In genomic region chr13:96680898-96681297, GRCh38 we compare ENCODE assay signal across 25 cellular contexts.
"Had no signal": no experiment of that assay in that cellular context is flagged by ENCODE, and none has a peak within 500 bp of the region (broad histone marks: within the 10 kb centered on the region; RNA-seq: fewer than 3 reads in every experiment).

No MANE protein-coding gene starts in this region.

- H3K4me1 ChIP-seq: colonic mucosa, esophagus muscularis mucosa, esophagus squamous epithelium, foreskin keratinocyte, gastrocnemius medialis, gastroesophageal sphincter had no signal

- H3K27ac Mint-ChIP-seq: dendritic cell treated with granulocyte-macrophage colony-stimulating factor and Interleukin-4, amounts not matched to agents 40 ng/mL and 50 ng/mL, for 4 days; effector memory CD8-positive, alpha-beta T cell; endodermal cell had no signal

- H3K36me3 ChIP-seq: colonic mucosa, esophagus muscularis mucosa, esophagus squamous epithelium, gastrocnemius medialis, gastroesophageal sphincter, heart left ventricle, heart right ventricle had no signal

- H3K4me3 Mint-ChIP-seq: dendritic cell treated with granulocyte-macrophage colony-stimulating factor and Interleukin-4, amounts not matched to agents 40 ng/mL and 50 ng/mL, for 4 days; effector memory CD8-positive, alpha-beta T cell; endodermal cell had no signal

- H3K4me3 ChIP-seq: colonic mucosa, coronary artery, dorsolateral prefrontal cortex, esophagus muscularis mucosa, esophagus squamous epithelium, gastrocnemius medialis, gastroesophageal sphincter, heart left ventricle, heart right ventricle had no signal

- H3K27ac ChIP-seq: colonic mucosa, coronary artery, dorsolateral prefrontal cortex, epithelial cell of prostate, esophagus muscularis mucosa, esophagus squamous epithelium, foreskin keratinocyte, gastrocnemius medialis, gastroesophageal sphincter, heart left ventricle, heart right ventricle had no signal

- H3K27me3 Mint-ChIP-seq: dendritic cell treated with granulocyte-macrophage colony-stimulating factor and Interleukin-4, amounts not matched to agents 40 ng/mL and 50 ng/mL, for 4 days; effector memory CD8-positive, alpha-beta T cell had no signal

- H3K9me3 ChIP-seq: colonic mucosa, esophagus muscularis mucosa, esophagus squamous epithelium, gastrocnemius medialis had no signal

- DNase-seq: colonic mucosa; cortex of kidney; dermis blood vessel endothelial cell; dorsolateral prefrontal cortex; effector CD4-positive, alpha-beta T cell; effector CD8-positive, alpha-beta T cell; effector memory CD4-positive, alpha-beta T cell; effector memory CD8-positive, alpha-beta T cell; endodermal cell; erythroblast; esophagus squamous epithelium; foreskin fibroblast; foreskin keratinocyte; foreskin melanocyte; gastrocnemius medialis; glutamatergic neuron; head of caudate nucleus; heart left ventricle; heart right ventricle had no signal

- ATAC-seq: effector memory CD8-positive, alpha-beta T cell; esophagus mucosa; foreskin keratinocyte; gastrocnemius medialis; gastroesophageal sphincter; heart left ventricle; heart right ventricle had no signal

- H3K4me1 Mint-ChIP-seq: endodermal cell had no signal
